2 cellular contexts compared by ENCODE assay signal in the genomic region with DNA sequence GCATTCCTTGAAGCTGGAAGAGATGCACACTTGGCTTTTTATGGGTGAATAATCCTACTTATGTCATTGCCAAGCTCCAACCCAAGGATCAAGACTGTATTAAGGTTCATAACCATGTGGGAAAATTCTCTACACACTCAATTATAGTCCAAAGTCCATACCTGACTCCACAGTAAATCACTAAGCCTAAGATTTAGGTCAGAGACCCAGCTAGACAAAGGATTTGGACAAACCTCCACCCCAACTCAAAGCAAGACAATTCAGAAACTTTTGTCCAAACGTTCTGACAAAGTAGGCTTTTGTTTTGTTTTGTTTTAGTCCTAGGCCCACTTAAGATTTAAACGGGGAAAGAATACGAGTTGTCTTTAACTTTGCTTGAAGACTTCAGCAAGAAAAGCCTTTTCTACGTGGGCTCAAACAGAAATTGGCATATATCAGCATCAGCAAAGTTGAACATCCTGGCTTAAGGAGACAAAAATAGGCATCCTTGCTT.
TF ChIP-seq lines count a peak whose summit lies in the region.

No MANE protein-coding gene starts in this region.

TF ChIP-seq in SK-N-SH, 30 proteins besides CTCF, POLR2A, EP300 and RAD21 (continued from another document):
- TF ChIP-seq, protein P1, sequence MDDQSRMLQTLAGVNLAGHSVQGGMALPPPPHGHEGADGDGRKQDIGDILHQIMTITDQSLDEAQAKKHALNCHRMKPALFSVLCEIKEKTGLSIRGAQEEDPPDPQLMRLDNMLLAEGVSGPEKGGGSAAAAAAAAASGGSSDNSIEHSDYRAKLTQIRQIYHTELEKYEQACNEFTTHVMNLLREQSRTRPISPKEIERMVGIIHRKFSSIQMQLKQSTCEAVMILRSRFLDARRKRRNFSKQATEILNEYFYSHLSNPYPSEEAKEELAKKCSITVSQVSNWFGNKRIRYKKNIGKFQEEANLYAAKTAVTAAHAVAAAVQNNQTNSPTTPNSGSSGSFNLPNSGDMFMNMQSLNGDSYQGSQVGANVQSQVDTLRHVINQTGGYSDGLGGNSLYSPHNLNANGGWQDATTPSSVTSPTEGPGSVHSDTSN (IDR thresholded peaks at IDR 0.05): no peak
- TF ChIP-seq TAF1 (IDR thresholded peaks at IDR 0.05; ENCODE audit: borderline replicate concordance, low read depth, low read length): no peak
- TF ChIP-seq, protein P2, sequence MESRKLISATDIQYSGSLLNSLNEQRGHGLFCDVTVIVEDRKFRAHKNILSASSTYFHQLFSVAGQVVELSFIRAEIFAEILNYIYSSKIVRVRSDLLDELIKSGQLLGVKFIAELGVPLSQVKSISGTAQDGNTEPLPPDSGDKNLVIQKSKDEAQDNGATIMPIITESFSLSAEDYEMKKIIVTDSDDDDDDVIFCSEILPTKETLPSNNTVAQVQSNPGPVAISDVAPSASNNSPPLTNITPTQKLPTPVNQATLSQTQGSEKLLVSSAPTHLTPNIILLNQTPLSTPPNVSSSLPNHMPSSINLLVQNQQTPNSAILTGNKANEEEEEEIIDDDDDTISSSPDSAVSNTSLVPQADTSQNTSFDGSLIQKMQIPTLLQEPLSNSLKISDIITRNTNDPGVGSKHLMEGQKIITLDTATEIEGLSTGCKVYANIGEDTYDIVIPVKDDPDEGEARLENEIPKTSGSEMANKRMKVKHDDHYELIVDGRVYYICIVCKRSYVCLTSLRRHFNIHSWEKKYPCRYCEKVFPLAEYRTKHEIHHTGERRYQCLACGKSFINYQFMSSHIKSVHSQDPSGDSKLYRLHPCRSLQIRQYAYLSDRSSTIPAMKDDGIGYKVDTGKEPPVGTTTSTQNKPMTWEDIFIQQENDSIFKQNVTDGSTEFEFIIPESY (IDR thresholded peaks at IDR 0.05; ENCODE audit: borderline replicate concordance, low read depth): no peak
- TF ChIP-seq, protein P3, sequence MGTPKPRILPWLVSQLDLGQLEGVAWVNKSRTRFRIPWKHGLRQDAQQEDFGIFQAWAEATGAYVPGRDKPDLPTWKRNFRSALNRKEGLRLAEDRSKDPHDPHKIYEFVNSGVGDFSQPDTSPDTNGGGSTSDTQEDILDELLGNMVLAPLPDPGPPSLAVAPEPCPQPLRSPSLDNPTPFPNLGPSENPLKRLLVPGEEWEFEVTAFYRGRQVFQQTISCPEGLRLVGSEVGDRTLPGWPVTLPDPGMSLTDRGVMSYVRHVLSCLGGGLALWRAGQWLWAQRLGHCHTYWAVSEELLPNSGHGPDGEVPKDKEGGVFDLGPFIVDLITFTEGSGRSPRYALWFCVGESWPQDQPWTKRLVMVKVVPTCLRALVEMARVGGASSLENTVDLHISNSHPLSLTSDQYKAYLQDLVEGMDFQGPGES (IDR thresholded peaks at IDR 0.05; ENCODE audit: low read depth, low read length): no peak
- TF ChIP-seq, protein P4, sequence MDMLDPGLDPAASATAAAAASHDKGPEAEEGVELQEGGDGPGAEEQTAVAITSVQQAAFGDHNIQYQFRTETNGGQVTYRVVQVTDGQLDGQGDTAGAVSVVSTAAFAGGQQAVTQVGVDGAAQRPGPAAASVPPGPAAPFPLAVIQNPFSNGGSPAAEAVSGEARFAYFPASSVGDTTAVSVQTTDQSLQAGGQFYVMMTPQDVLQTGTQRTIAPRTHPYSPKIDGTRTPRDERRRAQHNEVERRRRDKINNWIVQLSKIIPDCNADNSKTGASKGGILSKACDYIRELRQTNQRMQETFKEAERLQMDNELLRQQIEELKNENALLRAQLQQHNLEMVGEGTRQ (IDR thresholded peaks at IDR 0.05; ENCODE audit: borderline replicate concordance, low read depth, low read length): no peak
- no peak for TF ChIP-seq POLR2AphosphoS5 (IDR thresholded peaks at IDR 0.05; ENCODE audit: low read depth, low read length)
- TF ChIP-seq, protein P5, sequence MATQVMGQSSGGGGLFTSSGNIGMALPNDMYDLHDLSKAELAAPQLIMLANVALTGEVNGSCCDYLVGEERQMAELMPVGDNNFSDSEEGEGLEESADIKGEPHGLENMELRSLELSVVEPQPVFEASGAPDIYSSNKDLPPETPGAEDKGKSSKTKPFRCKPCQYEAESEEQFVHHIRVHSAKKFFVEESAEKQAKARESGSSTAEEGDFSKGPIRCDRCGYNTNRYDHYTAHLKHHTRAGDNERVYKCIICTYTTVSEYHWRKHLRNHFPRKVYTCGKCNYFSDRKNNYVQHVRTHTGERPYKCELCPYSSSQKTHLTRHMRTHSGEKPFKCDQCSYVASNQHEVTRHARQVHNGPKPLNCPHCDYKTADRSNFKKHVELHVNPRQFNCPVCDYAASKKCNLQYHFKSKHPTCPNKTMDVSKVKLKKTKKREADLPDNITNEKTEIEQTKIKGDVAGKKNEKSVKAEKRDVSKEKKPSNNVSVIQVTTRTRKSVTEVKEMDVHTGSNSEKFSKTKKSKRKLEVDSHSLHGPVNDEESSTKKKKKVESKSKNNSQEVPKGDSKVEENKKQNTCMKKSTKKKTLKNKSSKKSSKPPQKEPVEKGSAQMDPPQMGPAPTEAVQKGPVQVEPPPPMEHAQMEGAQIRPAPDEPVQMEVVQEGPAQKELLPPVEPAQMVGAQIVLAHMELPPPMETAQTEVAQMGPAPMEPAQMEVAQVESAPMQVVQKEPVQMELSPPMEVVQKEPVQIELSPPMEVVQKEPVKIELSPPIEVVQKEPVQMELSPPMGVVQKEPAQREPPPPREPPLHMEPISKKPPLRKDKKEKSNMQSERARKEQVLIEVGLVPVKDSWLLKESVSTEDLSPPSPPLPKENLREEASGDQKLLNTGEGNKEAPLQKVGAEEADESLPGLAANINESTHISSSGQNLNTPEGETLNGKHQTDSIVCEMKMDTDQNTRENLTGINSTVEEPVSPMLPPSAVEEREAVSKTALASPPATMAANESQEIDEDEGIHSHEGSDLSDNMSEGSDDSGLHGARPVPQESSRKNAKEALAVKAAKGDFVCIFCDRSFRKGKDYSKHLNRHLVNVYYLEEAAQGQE (IDR thresholded peaks at IDR 0.05; ENCODE audit: low read depth, low read length): no peak
- no peak for TF ChIP-seq GATA2 (CRISPR knock-in tag; IDR thresholded peaks at IDR 0.05)
- no peak for TF ChIP-seq RFX5 (IDR thresholded peaks at IDR 0.05; ENCODE audit: low read length)
- no peak for TF ChIP-seq ELF1 (IDR thresholded peaks at IDR 0.05)

TF ChIP-seq in SK-N-SH treated with all-trans-retinoic acid at 6 μM for 48 hours, 23 proteins besides CTCF, POLR2A, EP300 and RAD21 (continued from another document):
- TF ChIP-seq ZFP3 (CRISPR knock-in tag; IDR thresholded peaks at IDR 0.05) (no peak), RARB (CRISPR knock-in tag; IDR thresholded peaks at IDR 0.05) (no peak), SNAI2 (CRISPR knock-in tag; IDR thresholded peaks at IDR 0.05) (no peak)
